11 cellular contexts compared by ENCODE assay signal in genomic region chr9:19998823-19999455, GRCh38.
DNase-seq lines count a peak whose midpoint lies in the region; ATAC-seq and TF ChIP-seq lines count a peak whose summit lies in the region.
"Had no signal": no experiment of that assay in that cellular context is flagged by ENCODE, and none has a peak within 500 bp of the region (broad histone marks: within the 10 kb centered on the region; RNA-seq: fewer than 3 reads in every experiment).

No MANE protein-coding gene starts in this region.

- no peaks in the 10 kb centered on the region for H3K27me3 ChIP-seq in SK-N-SH (ENCODE audit: insufficient read depth)
- H3K27me3 ChIP-seq: BLaER1 had no signal

- peaks cover 45% of the 10 kb centered on the region for H3K4me1 Mint-ChIP-seq in activated naive CD4-positive, alpha-beta T cell treated with anti-CD3 and anti-CD28 coated beads, Interleukin-2, amount 10 ng/mL, durations not matched to agents 7 days and 5 days
- peaks cover 47% of the 10 kb centered on the region for H3K4me1 Mint-ChIP-seq in activated naive CD8-positive, alpha-beta T cell treated with anti-CD3 and anti-CD28 coated beads for 36 hours
- H3K4me1 Mint-ChIP-seq in stimulated activated naive CD8-positive, alpha-beta T cell treated with anti-CD3 and anti-CD28 coated beads, Interleukin-15, Interleukin-2, amounts not matched to agents 100 ng/mL and 50 ng/mL, for 24 hours (ENCODE audit: low read depth) = peaks cover 59% of the 10 kb centered on the region

- CTCF ChIA-PET in activated naive CD4-positive, alpha-beta T cell treated with anti-CD3 and anti-CD28 coated beads, Interleukin-2, amount 10 ng/mL, durations not matched to agents 7 days and 5 days (lab: Charles Lee) = interaction anchor here (0.8 to 1.7 kb wide), 4 partner anchors 16 to 210 kb away, joined by 3 to 10 read pairs (median 3); no protein-coding TSS in a partner anchor
- CTCF ChIA-PET in SK-N-SH (lab: Yijun Ruan, JAX) = no interaction called here

- no peaks in the 10 kb centered on the region for H4K20me1 ChIP-seq in SK-N-SH (ENCODE audit: insufficient read depth)
- H4K20me1 ChIP-seq: BLaER1 had no signal

- H3K9ac ChIP-seq in SK-N-SH = no peak overlapping the region; the same call in 1 of the 2 replicates
- H3K9ac ChIP-seq: BLaER1 had no signal

- no peaks in the 10 kb centered on the region for H3K79me2 ChIP-seq in SK-N-SH (ENCODE audit: insufficient read depth)

- no peak overlapping the region for H3K4me3 ChIP-seq in SK-N-SH (ENCODE audit: low read depth in 2 of 2, low read length in 1 of 2)
- H3K4me3 ChIP-seq: BLaER1, HAP-1 had no signal

- POLR2A ChIA-PET in SK-N-SH (lab: Yijun Ruan, JAX) = no interaction called here

- no peaks in the 10 kb centered on the region for H3K27me3 Mint-ChIP-seq in activated naive CD4-positive, alpha-beta T cell treated with anti-CD3 and anti-CD28 coated beads, Interleukin-2, amount 10 ng/mL, durations not matched to agents 7 days and 5 days
- no peaks in the 10 kb centered on the region for H3K27me3 Mint-ChIP-seq in activated naive CD8-positive, alpha-beta T cell treated with anti-CD3 and anti-CD28 coated beads for 36 hours
- H3K27me3 Mint-ChIP-seq in stimulated activated naive CD8-positive, alpha-beta T cell treated with anti-CD3 and anti-CD28 coated beads, Interleukin-15, Interleukin-2, amounts not matched to agents 100 ng/mL and 50 ng/mL, for 24 hours = no peaks in the 10 kb centered on the region

- H3K36me3 ChIP-seq in SK-N-SH (replicated peaks in 1 of 2; ENCODE audit: control insufficient read depth in 1 of 2, insufficient read depth in 2 of 2, low read length in 1 of 2) = no peaks in the 10 kb centered on the region
- H3K36me3 ChIP-seq: BLaER1, HAP-1 had no signal

- TF ChIP-seq RAD21 in SK-N-SH (IDR thresholded peaks at IDR 0.05; ENCODE audit: low read length) = no peak

- peak overlapping the region; percentile 87 for H3K27ac Mint-ChIP-seq in activated naive CD4-positive, alpha-beta T cell treated with anti-CD3 and anti-CD28 coated beads, Interleukin-2, amount 10 ng/mL, durations not matched to agents 7 days and 5 days
- peak overlapping the region; percentile 95 for H3K27ac Mint-ChIP-seq in activated naive CD8-positive, alpha-beta T cell treated with anti-CD3 and anti-CD28 coated beads for 36 hours
- peak overlapping the region; percentile 92 for H3K27ac Mint-ChIP-seq in stimulated activated naive CD8-positive, alpha-beta T cell treated with anti-CD3 and anti-CD28 coated beads, Interleukin-15, Interleukin-2, amounts not matched to agents 100 ng/mL and 50 ng/mL, for 24 hours

- DNase-seq in activated naive CD4-positive, alpha-beta T cell treated with anti-CD3 and anti-CD28 coated beads, Interleukin-2, amount 10 ng/mL, durations not matched to agents 7 days and 5 days = no peak
- no peak for DNase-seq in activated naive CD4-positive, alpha-beta T cell treated with Interleukin-2 at 50 U/mL for 16 hours
- DNase-seq in activated naive CD8-positive, alpha-beta T cell treated with anti-CD3 and anti-CD28 coated beads for 36 hours = peak; percentile 10
- DNase-seq in COLO668 (lab: John Stamatoyannopoulos, UW; ENCODE audit: unreplicated experiment) (no peak), SK-N-SH (no peak)
- DNase-seq: NCI-H1105 treated with DMSO at 0.1 percent for 48 hours had no signal

- H3K36me3 Mint-ChIP-seq in activated naive CD4-positive, alpha-beta T cell treated with anti-CD3 and anti-CD28 coated beads, Interleukin-2, amount 10 ng/mL, durations not matched to agents 7 days and 5 days = peaks cover 22% of the 10 kb centered on the region
- peaks cover 17% of the 10 kb centered on the region for H3K36me3 Mint-ChIP-seq in activated naive CD8-positive, alpha-beta T cell treated with anti-CD3 and anti-CD28 coated beads for 36 hours
- H3K36me3 Mint-ChIP-seq in stimulated activated naive CD8-positive, alpha-beta T cell treated with anti-CD3 and anti-CD28 coated beads, Interleukin-15, Interleukin-2, amounts not matched to agents 100 ng/mL and 50 ng/mL, for 24 hours (ENCODE audit: low read depth) = peaks cover 3% of the 10 kb centered on the region

- H3K9me3 ChIP-seq in SK-N-SH = no peaks in the 10 kb centered on the region
- H3K9me3 ChIP-seq: BLaER1, HAP-1 had no signal

- 38% methylated on average over 3 of the region's 3 CpGs for WGBS in SK-N-SH (ENCODE audit: low lambda C conversion rate)

- no peak for TF ChIP-seq CTCF in SK-N-SH (IDR thresholded peaks at IDR 0.05)

- no peak overlapping the region; the same call in 1 of the 2 replicates for H3K4me2 ChIP-seq in SK-N-SH
- H3K4me2 ChIP-seq: BLaER1 had no signal

- peaks cover 12% of the 10 kb centered on the region for H3F3A ChIP-seq in SK-N-SH (replicated peaks; ENCODE audit: insufficient read depth)

- H3K9me2 ChIP-seq in SK-N-SH = no peaks in the 10 kb centered on the region

- ATAC-seq in HG02885 (IDR thresholded peaks at IDR 0.05; ENCODE audit: poor library complexity, unreplicated experiment) = peak; percentile 33
- no peak for ATAC-seq in GM21381 (IDR thresholded peaks at IDR 0.05; ENCODE audit: unreplicated experiment)

- no peak for TF ChIP-seq EP300 in SK-N-SH (IDR thresholded peaks at IDR 0.05; ENCODE audit: borderline replicate concordance in 1 of 2, low read depth in 1 of 2, low read length in 1 of 2)

- H2AFZ ChIP-seq in SK-N-SH (ENCODE audit: low read depth) = no peak overlapping the region

- peaks cover 15% of the 10 kb centered on the region for H3K9me3 Mint-ChIP-seq in activated naive CD4-positive, alpha-beta T cell treated with anti-CD3 and anti-CD28 coated beads, Interleukin-2, amount 10 ng/mL, durations not matched to agents 7 days and 5 days
- peaks cover 12% of the 10 kb centered on the region for H3K9me3 Mint-ChIP-seq in activated naive CD8-positive, alpha-beta T cell treated with anti-CD3 and anti-CD28 coated beads for 36 hours
- H3K9me3 Mint-ChIP-seq in stimulated activated naive CD8-positive, alpha-beta T cell treated with anti-CD3 and anti-CD28 coated beads, Interleukin-15, Interleukin-2, amounts not matched to agents 100 ng/mL and 50 ng/mL, for 24 hours = peaks cover 11% of the 10 kb centered on the region

- no peak overlapping the region for H3K4me3 Mint-ChIP-seq in activated naive CD4-positive, alpha-beta T cell treated with anti-CD3 and anti-CD28 coated beads, Interleukin-2, amount 10 ng/mL, durations not matched to agents 7 days and 5 days
- peak overlapping the region; percentile 35 for H3K4me3 Mint-ChIP-seq in activated naive CD8-positive, alpha-beta T cell treated with anti-CD3 and anti-CD28 coated beads for 36 hours
- H3K4me3 Mint-ChIP-seq in stimulated activated naive CD8-positive, alpha-beta T cell treated with anti-CD3 and anti-CD28 coated beads, Interleukin-15, Interleukin-2, amounts not matched to agents 100 ng/mL and 50 ng/mL, for 24 hours = peak overlapping the region; percentile 27

- H3K27ac ChIP-seq in SK-N-SH (ENCODE audit: low read depth in 2 of 2, low read length in 1 of 2) = peak overlapping the region in 1 of 2 experiments; percentile 55; a peak in 2 of 4 replicates
- H3K27ac ChIP-seq: BLaER1 had no signal

- H3K4me1 ChIP-seq in SK-N-SH (ENCODE audit: control insufficient read depth in 1 of 2, insufficient read depth in 2 of 2, low read depth in 1 of 2, low read length in 1 of 2) = peaks cover 0 to 16% of the 10 kb centered on the region in 2 experiments; a peak in 1 of 4 replicates
- H3K4me1 ChIP-seq: BLaER1, HAP-1 had no signal

TF ChIP-seq in SK-N-SH, 30 proteins besides CTCF, POLR2A, EP300 and RAD21:
- TF ChIP-seq TEAD4 (IDR thresholded peaks at IDR 0.05; ENCODE audit: borderline replicate concordance, insufficient read depth) (no peak), GABPA (IDR thresholded peaks at IDR 0.05; ENCODE audit: low read depth) (no peak), USF2 (IDR thresholded peaks at IDR 0.05; ENCODE audit: borderline replicate concordance, low read depth, low read length) (no peak), JUND (IDR thresholded peaks at IDR 0.05) (no peak), FOSL2 (IDR thresholded peaks at IDR 0.05; ENCODE audit: borderline replicate concordance, low read depth) (no peak)
